24 cellular contexts compared by ENCODE assay signal in genomic region chr7:70571986-70572385, GRCh38.
DNase-seq lines count a peak whose midpoint lies in the region; ATAC-seq, FAIRE-seq and TF ChIP-seq lines count a peak whose summit lies in the region.
"Had no signal": no experiment of that assay in that cellular context is flagged by ENCODE, and none has a peak within 500 bp of the region (broad histone marks: within the 10 kb centered on the region; RNA-seq: fewer than 3 reads in every experiment).

No MANE protein-coding gene starts in this region.

- H3K36me3 Mint-ChIP-seq in progenitor cell of endocrine pancreas (ENCODE audit: insufficient read depth) = peaks cover 17% of the 10 kb centered on the region
- H3K36me3 Mint-ChIP-seq: naive thymus-derived CD8-positive, alpha-beta T cell had no signal

- peaks cover 37% of the 10 kb centered on the region for H3K27me3 Mint-ChIP-seq in progenitor cell of endocrine pancreas
- H3K27me3 Mint-ChIP-seq: activated naive CD8-positive, alpha-beta T cell treated with anti-CD3 and anti-CD28 coated beads, Interleukin-2, amount 50 U/mL, for 24 hours; B cell; naive thymus-derived CD8-positive, alpha-beta T cell; stimulated activated naive CD8-positive, alpha-beta T cell treated with anti-CD3 and anti-CD28 coated beads, Interleukin-15, amount 100 ng/mL, for 72 hours had no signal

- CTCF ChIA-PET in K562 (lab: Yijun Ruan, JAX; ENCODE audit: low intra/inter-chr PET ratio) = no interaction called here

- WGBS in K562 (ENCODE audit: insufficient coverage, low coverage, missing lambda C conversion rate) = 18% methylated on average over 10 of the region's 10 CpGs

- peak overlapping the region; percentile 81 for H3K27ac Mint-ChIP-seq in progenitor cell of endocrine pancreas
- H3K27ac Mint-ChIP-seq: activated naive CD8-positive, alpha-beta T cell treated with anti-CD3 and anti-CD28 coated beads, Interleukin-2, amount 50 U/mL, for 24 hours; B cell; naive thymus-derived CD8-positive, alpha-beta T cell; stimulated activated naive CD8-positive, alpha-beta T cell treated with anti-CD3 and anti-CD28 coated beads, Interleukin-15, amount 100 ng/mL, for 72 hours had no signal

- ATAC-seq in K562 (no peak), left colon (peak; percentile 63), gastrocnemius medialis (no peak)
- ATAC-seq: activated naive CD8-positive, alpha-beta T cell treated with anti-CD3 and anti-CD28 coated beads, Interleukin-2, amount 50 U/mL, for 24 hours; HCT116; naive thymus-derived CD8-positive, alpha-beta T cell; stimulated activated naive CD8-positive, alpha-beta T cell treated with anti-CD3 and anti-CD28 coated beads, Interleukin-15, amount 100 ng/mL, for 72 hours had no signal

- DNase-seq in DMS53 (lab: John Stamatoyannopoulos, UW) (peak; percentile 11), DMS53 treated with DMSO at 0.1 percent for 48 hours (lab: John Stamatoyannopoulos, UW; ENCODE audit: unreplicated experiment) (no peak), K562 (ENCODE audit: extremely low read depth in 1 of 4, low spot score in 3 of 4) (no peak), left colon (peak; percentile 60), progenitor cell of endocrine pancreas (ENCODE audit: low spot score, unreplicated experiment) (no peak), GDM1 (lab: John Stamatoyannopoulos, UW) (no peak), NCI-H524 (lab: John Stamatoyannopoulos, UW) (no peak), gastrocnemius medialis (no peak)
- DNase-seq: 8988T; activated effector memory CD4-positive, alpha-beta T cell treated with Interleukin-2 at 50 U/mL for 16 hours; activated naive CD8-positive, alpha-beta T cell treated with anti-CD3 and anti-CD28 coated beads, Interleukin-2, amount 50 U/mL, for 24 hours; cortex of kidney; hippocampal formation; naive thymus-derived CD8-positive, alpha-beta T cell; NCI-H1417 treated with DMSO at 0.1 percent for 48 hours; NCI-H774; PC-9; stimulated activated CD4-positive, alpha-beta T cell treated with anti-CD3 and anti-CD28 coated beads, Interleukin-4, amount 100 ng/mL, for 24 hours; stimulated activated naive CD8-positive, alpha-beta T cell treated with anti-CD3 and anti-CD28 coated beads, Interleukin-15, amount 100 ng/mL, for 72 hours; T-helper 2 cell had no signal

- H3K36me3 ChIP-seq in K562 (ENCODE audit: control insufficient read depth, insufficient read depth, low read length) = no peaks in the 10 kb centered on the region
- no peaks in the 10 kb centered on the region for H3K36me3 ChIP-seq in gastrocnemius medialis

- no TSS peak for BruUV-seq in K562 (replicated peaks; lab: Mats Ljungman, UMichigan)

- H3K9ac ChIP-seq in K562 (ENCODE audit: insufficient read depth in 1 of 2, low read depth in 2 of 2, low read length in 2 of 2) = no peak overlapping the region

- H4K20me1 ChIP-seq in K562 (replicated peaks; ENCODE audit: control insufficient read depth, insufficient read depth, low read length) = peaks cover 5% of the 10 kb centered on the region; the same call in 1 of the 2 replicates

- H3K27me3 ChIP-seq in K562 (ENCODE audit: control insufficient read depth in 2 of 2, insufficient read depth in 2 of 2, low read length in 2 of 2) (no peaks in the 10 kb centered on the region), gastrocnemius medialis (no peaks in the 10 kb centered on the region)

- intact Hi-C loops in K562 (cut with micrococcal nuclease) (no loop called here), left colon (cut with DNase I, micrococcal nuclease) (no loop called here), gastrocnemius medialis (cut with DNase I; ENCODE audit: low total_unique reads) (no loop called here)

- H3K4me1 ChIP-seq in K562 (replicated peaks in 1 of 2; ENCODE audit: control insufficient read depth in 2 of 2, insufficient read depth in 2 of 2, low read length in 2 of 2) = peaks cover 3 to 26% of the 10 kb centered on the region in 2 experiments; a peak in 3 of 5 replicates
- H3K4me1 ChIP-seq in gastrocnemius medialis = peaks cover 20 to 22% of the 10 kb centered on the region in 2 donors

- POLR2A ChIA-PET in K562 (lab: Yijun Ruan, JAX) = no interaction called here

- no peak for FAIRE-seq in K562 (lab: Jason Lieb, UNC)
- FAIRE-seq: GM18507 had no signal

- H3K4me3 ChIP-seq in K562 = no peak overlapping the region
- H3K4me3 ChIP-seq in gastrocnemius medialis = no peak overlapping the region
- H3K4me3 ChIP-seq: PC-9 had no signal

- H3K4me2 ChIP-seq in K562 (ENCODE audit: insufficient read depth, low read length) = no peak overlapping the region
- H3K4me2 ChIP-seq: PC-9 had no signal

- no peaks in the 10 kb centered on the region for H3K9me3 ChIP-seq in K562 (replicated peaks; ENCODE audit: control insufficient read depth, insufficient read depth, low read depth, low read length)
- H3K9me3 ChIP-seq in gastrocnemius medialis = no peaks in the 10 kb centered on the region

- in situ Hi-C loops in K562 (cut with MboI) = no loop called here
- in situ Hi-C loops in gastrocnemius medialis (cut with MboI; ENCODE audit: low sequenced_read_pairs in 4 of 4) = no loop called here

- H3K9me1 ChIP-seq in K562 (ENCODE audit: control insufficient read depth, insufficient read depth, low read length) = no peaks in the 10 kb centered on the region

- TF ChIP-seq CTCF in K562 (IDR thresholded peaks at IDR 0.05 in 2 of 3, conservative IDR thresholded peaks at IDR 0.05 in 1 of 3; ENCODE audit: insufficient read depth in 2 of 3, low read depth in 1 of 3, low read length in 3 of 3) = no peak
- no peak for TF ChIP-seq CTCF in progenitor cell of endocrine pancreas (IDR thresholded peaks at IDR 0.05; ENCODE audit: unreplicated experiment)
- TF ChIP-seq CTCF in gastrocnemius medialis (IDR thresholded peaks at IDR 0.05 in 4 of 5, conservative IDR thresholded peaks at IDR 0.05 in 1 of 5) = no peak

- no peak overlapping the region for H3K27ac ChIP-seq in K562 (ENCODE audit: extremely low read depth, low read depth, low read length)
- H3K27ac ChIP-seq in gastrocnemius medialis = no peak overlapping the region
- H3K27ac ChIP-seq: PC-9, VCaP had no signal

- TF ChIP-seq RAD21 in K562 (CRISPR knock-in tag; conservative IDR thresholded peaks at IDR 0.05 in 1 of 2, IDR thresholded peaks at IDR 0.05 in 1 of 2) = no peak

- TF ChIP-seq POLR2A in K562 (conservative IDR thresholded peaks at IDR 0.05) (no peak), gastrocnemius medialis (IDR thresholded peaks at IDR 0.05) (no peak)

- H3K9me3 Mint-ChIP-seq in progenitor cell of endocrine pancreas (ENCODE audit: low read depth) = no peaks in the 10 kb centered on the region
- H3K9me3 Mint-ChIP-seq: activated naive CD8-positive, alpha-beta T cell treated with anti-CD3 and anti-CD28 coated beads, Interleukin-2, amount 50 U/mL, for 24 hours; naive thymus-derived CD8-positive, alpha-beta T cell; stimulated activated naive CD8-positive, alpha-beta T cell treated with anti-CD3 and anti-CD28 coated beads, Interleukin-15, amount 100 ng/mL, for 72 hours had no signal

- no peak overlapping the region for H3K4me3 Mint-ChIP-seq in progenitor cell of endocrine pancreas (ENCODE audit: low read depth)
- H3K4me3 Mint-ChIP-seq: activated naive CD8-positive, alpha-beta T cell treated with anti-CD3 and anti-CD28 coated beads, Interleukin-2, amount 50 U/mL, for 24 hours; B cell; naive thymus-derived CD8-positive, alpha-beta T cell; stimulated activated naive CD8-positive, alpha-beta T cell treated with anti-CD3 and anti-CD28 coated beads, Interleukin-15, amount 100 ng/mL, for 72 hours had no signal

- peaks cover 47% of the 10 kb centered on the region for H3K4me1 Mint-ChIP-seq in progenitor cell of endocrine pancreas (ENCODE audit: low read depth)
- H3K4me1 Mint-ChIP-seq: activated naive CD8-positive, alpha-beta T cell treated with anti-CD3 and anti-CD28 coated beads, Interleukin-2, amount 50 U/mL, for 24 hours; naive thymus-derived CD8-positive, alpha-beta T cell; stimulated activated naive CD8-positive, alpha-beta T cell treated with anti-CD3 and anti-CD28 coated beads, Interleukin-15, amount 100 ng/mL, for 72 hours had no signal

- no peak overlapping the region for H2AFZ ChIP-seq in K562 (ENCODE audit: low read depth, low read length)
- H2AFZ ChIP-seq: PC-9 had no signal

- TF ChIP-seq EP300 in K562 (IDR thresholded peaks at IDR 0.05; ENCODE audit: low read length) = no peak

- no peaks in the 10 kb centered on the region for H3K79me2 ChIP-seq in K562 (ENCODE audit: control insufficient read depth, insufficient read depth, low read length)

TF ChIP-seq in K562, 482 proteins besides CTCF, POLR2A, EP300 and RAD21:
- no peak for TF ChIP-seq ZNF143 (CRISPR knock-in tag; IDR thresholded peaks at IDR 0.05)
- TF ChIP-seq USF2 (CRISPR knock-in tag; IDR thresholded peaks at IDR 0.05) = peak; percentile 44; the same call in 1 of the 2 replicates

Comparison
In these comparisons a context has a peak if more than half of its experiments do, and no peak if none do; other contexts are left out.
1. DNase-seq: peak in DMS53 (single experiment) and left colon (2 of 2); none in DMS53 treated with DMSO at 0.1 percent for 48 hours (single experiment), K562 (0 of 4), progenitor cell of endocrine pancreas (single experiment), GDM1 (single experiment), NCI-H524 (0 of 2) and gastrocnemius medialis (0 of 2).